ENCODE assay signal across 1 cellular context in the genomic region with DNA sequence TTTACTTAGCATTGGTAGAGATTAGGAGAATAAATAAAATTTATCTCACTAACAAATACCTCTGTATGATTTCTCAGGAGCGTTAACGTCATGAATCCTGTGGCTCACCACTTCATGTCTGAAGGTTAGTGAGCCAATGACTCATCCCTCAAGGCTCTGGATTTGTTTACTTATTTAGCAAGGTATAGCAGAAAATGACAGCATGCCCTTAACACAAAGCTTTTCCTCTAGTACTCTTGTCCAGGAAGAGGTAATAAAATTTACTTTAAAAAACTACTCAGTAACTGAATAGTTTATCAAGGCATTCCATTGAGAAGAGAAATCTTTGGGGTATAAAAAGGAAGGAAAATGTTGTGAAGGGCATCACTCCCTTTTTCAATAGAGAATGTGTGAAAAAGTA.
TF ChIP-seq lines count a peak whose summit lies in the region.

No MANE protein-coding gene starts in this region.

TF ChIP-seq in GM23338, 12 proteins besides CTCF, POLR2A, EP300 and RAD21 (continued from another document):
- TF ChIP-seq, protein P1, sequence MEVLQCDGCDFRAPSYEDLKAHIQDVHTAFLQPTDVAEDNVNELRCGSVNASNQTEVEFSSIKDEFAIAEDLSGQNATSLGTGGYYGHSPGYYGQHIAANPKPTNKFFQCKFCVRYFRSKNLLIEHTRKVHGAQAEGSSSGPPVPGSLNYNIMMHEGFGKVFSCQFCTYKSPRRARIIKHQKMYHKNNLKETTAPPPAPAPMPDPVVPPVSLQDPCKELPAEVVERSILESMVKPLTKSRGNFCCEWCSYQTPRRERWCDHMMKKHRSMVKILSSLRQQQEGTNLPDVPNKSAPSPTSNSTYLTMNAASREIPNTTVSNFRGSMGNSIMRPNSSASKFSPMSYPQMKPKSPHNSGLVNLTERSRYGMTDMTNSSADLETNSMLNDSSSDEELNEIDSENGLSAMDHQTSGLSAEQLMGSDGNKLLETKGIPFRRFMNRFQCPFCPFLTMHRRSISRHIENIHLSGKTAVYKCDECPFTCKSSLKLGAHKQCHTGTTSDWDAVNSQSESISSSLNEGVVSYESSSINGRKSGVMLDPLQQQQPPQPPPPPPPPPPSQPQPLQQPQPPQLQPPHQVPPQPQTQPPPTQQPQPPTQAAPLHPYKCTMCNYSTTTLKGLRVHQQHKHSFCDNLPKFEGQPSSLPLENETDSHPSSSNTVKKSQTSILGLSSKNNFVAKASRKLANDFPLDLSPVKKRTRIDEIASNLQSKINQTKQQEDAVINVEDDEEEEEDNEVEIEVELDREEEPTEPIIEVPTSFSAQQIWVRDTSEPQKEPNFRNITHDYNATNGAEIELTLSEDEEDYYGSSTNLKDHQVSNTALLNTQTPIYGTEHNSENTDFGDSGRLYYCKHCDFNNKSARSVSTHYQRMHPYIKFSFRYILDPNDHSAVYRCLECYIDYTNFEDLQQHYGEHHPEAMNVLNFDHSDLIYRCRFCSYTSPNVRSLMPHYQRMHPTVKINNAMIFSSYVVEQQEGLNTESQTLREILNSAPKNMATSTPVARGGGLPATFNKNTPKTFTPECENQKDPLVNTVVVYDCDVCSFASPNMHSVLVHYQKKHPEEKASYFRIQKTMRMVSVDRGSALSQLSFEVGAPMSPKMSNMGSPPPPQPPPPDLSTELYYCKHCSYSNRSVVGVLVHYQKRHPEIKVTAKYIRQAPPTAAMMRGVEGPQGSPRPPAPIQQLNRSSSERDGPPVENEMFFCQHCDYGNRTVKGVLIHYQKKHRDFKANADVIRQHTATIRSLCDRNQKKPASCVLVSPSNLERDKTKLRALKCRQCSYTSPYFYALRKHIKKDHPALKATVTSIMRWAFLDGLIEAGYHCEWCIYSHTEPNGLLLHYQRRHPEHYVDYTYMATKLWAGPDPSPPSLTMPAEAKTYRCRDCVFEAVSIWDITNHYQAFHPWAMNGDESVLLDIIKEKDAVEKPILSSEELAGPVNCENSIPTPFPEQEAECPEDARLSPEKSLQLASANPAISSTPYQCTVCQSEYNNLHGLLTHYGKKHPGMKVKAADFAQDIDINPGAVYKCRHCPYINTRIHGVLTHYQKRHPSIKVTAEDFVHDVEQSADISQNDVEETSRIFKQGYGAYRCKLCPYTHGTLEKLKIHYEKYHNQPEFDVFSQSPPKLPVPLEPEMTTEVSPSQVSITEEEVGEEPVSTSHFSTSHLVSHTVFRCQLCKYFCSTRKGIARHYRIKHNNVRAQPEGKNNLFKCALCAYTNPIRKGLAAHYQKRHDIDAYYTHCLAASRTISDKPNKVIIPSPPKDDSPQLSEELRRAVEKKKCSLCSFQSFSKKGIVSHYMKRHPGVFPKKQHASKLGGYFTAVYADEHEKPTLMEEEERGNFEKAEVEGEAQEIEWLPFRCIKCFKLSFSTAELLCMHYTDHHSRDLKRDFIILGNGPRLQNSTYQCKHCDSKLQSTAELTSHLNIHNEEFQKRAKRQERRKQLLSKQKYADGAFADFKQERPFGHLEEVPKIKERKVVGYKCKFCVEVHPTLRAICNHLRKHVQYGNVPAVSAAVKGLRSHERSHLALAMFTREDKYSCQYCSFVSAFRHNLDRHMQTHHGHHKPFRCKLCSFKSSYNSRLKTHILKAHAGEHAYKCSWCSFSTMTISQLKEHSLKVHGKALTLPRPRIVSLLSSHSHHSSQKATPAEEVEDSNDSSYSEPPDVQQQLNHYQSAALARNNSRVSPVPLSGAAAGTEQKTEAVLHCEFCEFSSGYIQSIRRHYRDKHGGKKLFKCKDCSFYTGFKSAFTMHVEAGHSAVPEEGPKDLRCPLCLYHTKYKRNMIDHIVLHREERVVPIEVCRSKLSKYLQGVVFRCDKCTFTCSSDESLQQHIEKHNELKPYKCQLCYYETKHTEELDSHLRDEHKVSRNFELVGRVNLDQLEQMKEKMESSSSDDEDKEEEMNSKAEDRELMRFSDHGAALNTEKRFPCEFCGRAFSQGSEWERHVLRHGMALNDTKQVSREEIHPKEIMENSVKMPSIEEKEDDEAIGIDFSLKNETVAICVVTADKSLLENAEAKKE (CRISPR knock-in tag; IDR thresholded peaks at IDR 0.05): no peak
- TF ChIP-seq STAT1 (IDR thresholded peaks at IDR 0.05; ENCODE audit: unreplicated experiment) (no peak), EZH2 (IDR thresholded peaks at IDR 0.05; ENCODE audit: low read depth, unreplicated experiment) (no peak)
